In genomic region chr6:154529957-154530356, GRCh38 we compare ENCODE assay signal across 41 cellular contexts. TPM values are rescaled to one million over a fixed set of nuclear protein-coding genes. Genes with fewer than 3 reads are reported as not detected.
"Had no signal": no experiment of that assay in that cellular context is flagged by ENCODE, and none has a peak within 500 bp of the region (broad histone marks: within the 10 kb centered on the region; RNA-seq: fewer than 3 reads in every experiment).

No MANE protein-coding gene starts in this region.

- H3K36me3 ChIP-seq: adrenal gland, ascending aorta, brain microvascular endothelial cell, breast epithelium, cardiac muscle cell had no signal

- H3K9me3 Mint-ChIP-seq: activated naive CD4-positive, alpha-beta T cell treated with anti-CD3 and anti-CD28 coated beads for 36 hours; activated naive CD4-positive, alpha-beta T cell treated with anti-CD3 and anti-CD28 coated beads, Interleukin-2, amount 10 ng/mL, durations not matched to agents 7 days and 5 days; activated naive CD4-positive, alpha-beta T cell treated with anti-CD3 and anti-CD28 coated beads, Interleukin-2, amount 50 U/mL, for 24 hours; activated T-cell treated with anti-CD3 and anti-CD28 coated beads, Interleukin-2, amount 50 U/mL, for 24 hours; activated T-cell treated with anti-CD3 and anti-CD28 coated beads, Interleukin-2, amount 50 U/mL, for 4 hours; activated T-helper 17 cell treated with anti-CD3 and anti-CD28 coated beads, Interleukin-2, amount 50 U/mL, for 72 hours; activated T-helper 2 cell treated with anti-CD3 and anti-CD28 coated beads, Interferon-gamma antibody, Interleukin-2, Interleukin-4, amounts not matched to agents 10 μg/mL and 5 μg/mL and 100 μg/mL, durations not matched to agents 14 hours and 24 hours and 36 hours; central memory CD8-positive, alpha-beta T cell had no signal

- H3K27ac Mint-ChIP-seq: activated naive CD4-positive, alpha-beta T cell treated with anti-CD3 and anti-CD28 coated beads for 36 hours; activated naive CD4-positive, alpha-beta T cell treated with anti-CD3 and anti-CD28 coated beads, Interleukin-2, amount 10 ng/mL, durations not matched to agents 7 days and 5 days; activated naive CD4-positive, alpha-beta T cell treated with anti-CD3 and anti-CD28 coated beads, Interleukin-2, amount 50 U/mL, for 24 hours; activated naive CD4-positive, alpha-beta T cell treated with anti-CD3 and anti-CD28 coated beads, Interleukin-2, amount 50 U/mL, for 72 hours; activated naive CD8-positive, alpha-beta T cell; activated naive CD8-positive, alpha-beta T cell treated with anti-CD3 and anti-CD28 coated beads for 36 hours; activated naive CD8-positive, alpha-beta T cell treated with anti-CD3 and anti-CD28 coated beads, Interleukin-2, amount 10 ng/mL, durations not matched to agents 7 days and 5 days; activated naive CD8-positive, alpha-beta T cell treated with anti-CD3 and anti-CD28 coated beads, Interleukin-2, amount 50 U/mL, for 24 hours; activated T-cell treated with anti-CD3 and anti-CD28 coated beads, Interleukin-2, amount 50 U/mL, for 24 hours; activated T-cell treated with anti-CD3 and anti-CD28 coated beads, Interleukin-2, amount 50 U/mL, for 72 hours; activated T-helper 1 cell treated with anti-CD3 and anti-CD28 coated beads, Interleukin-12 subunit alpha, Interleukin-12 subunit beta, Interleukin-2, Interleukin-4 antibody, amounts not matched to agents 30 ng/mL and 10 ng/mL and 1 ng/mL, durations not matched to agents 14 hours and 24 hours and 36 hours; activated T-helper 17 cell treated with anti-CD3 and anti-CD28 coated beads, Interleukin-2, amount 50 U/mL, for 72 hours; activated T-helper 2 cell treated with anti-CD3 and anti-CD28 coated beads, Interferon-gamma antibody, Interleukin-2, Interleukin-4, amounts not matched to agents 10 μg/mL and 5 μg/mL and 100 μg/mL, durations not matched to agents 14 hours and 24 hours and 36 hours; brain had no signal

- H3K9me3 ChIP-seq: adrenal gland, ascending aorta, body of pancreas, breast epithelium had no signal

- H3K27ac ChIP-seq: adrenal gland, ascending aorta, body of pancreas, brain microvascular endothelial cell, breast epithelium, cardiac muscle cell had no signal

- FAIRE-seq: astrocyte, bronchial epithelial cell had no signal

- H3K36me3 Mint-ChIP-seq: activated naive CD4-positive, alpha-beta T cell treated with anti-CD3 and anti-CD28 coated beads, Interleukin-2, amount 10 ng/mL, durations not matched to agents 7 days and 5 days; activated naive CD4-positive, alpha-beta T cell treated with anti-CD3 and anti-CD28 coated beads, Interleukin-2, amount 50 U/mL, for 24 hours; activated naive CD4-positive, alpha-beta T cell treated with anti-CD3 and anti-CD28 coated beads, Interleukin-2, amount 50 U/mL, for 72 hours; activated naive CD8-positive, alpha-beta T cell; activated naive CD8-positive, alpha-beta T cell treated with anti-CD3 and anti-CD28 coated beads for 36 hours; activated naive CD8-positive, alpha-beta T cell treated with anti-CD3 and anti-CD28 coated beads, Interleukin-2, amount 10 ng/mL, durations not matched to agents 7 days and 5 days; brain had no signal

- H3K27me3 Mint-ChIP-seq: activated naive CD4-positive, alpha-beta T cell treated with anti-CD3 and anti-CD28 coated beads, Interleukin-2, amount 10 ng/mL, durations not matched to agents 7 days and 5 days; activated naive CD4-positive, alpha-beta T cell treated with anti-CD3 and anti-CD28 coated beads, Interleukin-2, amount 50 U/mL, for 24 hours; activated naive CD8-positive, alpha-beta T cell; activated naive CD8-positive, alpha-beta T cell treated with anti-CD3 and anti-CD28 coated beads for 36 hours; activated naive CD8-positive, alpha-beta T cell treated with anti-CD3 and anti-CD28 coated beads, Interleukin-2, amount 10 ng/mL, durations not matched to agents 7 days and 5 days; activated naive CD8-positive, alpha-beta T cell treated with anti-CD3 and anti-CD28 coated beads, Interleukin-2, amount 50 U/mL, for 24 hours; activated T-cell treated with anti-CD3 and anti-CD28 coated beads, Interleukin-2, amount 50 U/mL, for 24 hours; activated T-helper 17 cell treated with anti-CD3 and anti-CD28 coated beads, Interleukin-2, amount 50 U/mL, for 72 hours had no signal

- H3K4me3 Mint-ChIP-seq: activated naive CD4-positive, alpha-beta T cell treated with anti-CD3 and anti-CD28 coated beads for 36 hours; activated naive CD4-positive, alpha-beta T cell treated with anti-CD3 and anti-CD28 coated beads, Interleukin-2, amount 10 ng/mL, durations not matched to agents 7 days and 5 days; activated naive CD4-positive, alpha-beta T cell treated with anti-CD3 and anti-CD28 coated beads, Interleukin-2, amount 50 U/mL, for 24 hours; activated naive CD8-positive, alpha-beta T cell; activated naive CD8-positive, alpha-beta T cell treated with anti-CD3 and anti-CD28 coated beads for 36 hours; activated naive CD8-positive, alpha-beta T cell treated with anti-CD3 and anti-CD28 coated beads, Interleukin-2, amount 10 ng/mL, durations not matched to agents 7 days and 5 days; activated naive CD8-positive, alpha-beta T cell treated with anti-CD3 and anti-CD28 coated beads, Interleukin-2, amount 50 U/mL, for 24 hours; activated T-cell treated with anti-CD3 and anti-CD28 coated beads, Interleukin-2, amount 50 U/mL, for 24 hours; activated T-cell treated with anti-CD3 and anti-CD28 coated beads, Interleukin-2, amount 50 U/mL, for 4 hours; activated T-cell treated with anti-CD3 and anti-CD28 coated beads, Interleukin-2, amount 50 U/mL, for 72 hours; activated T-helper 1 cell treated with anti-CD3 and anti-CD28 coated beads, Interleukin-12 subunit alpha, Interleukin-12 subunit beta, Interleukin-2, Interleukin-4 antibody, amounts not matched to agents 30 ng/mL and 10 ng/mL and 1 ng/mL, durations not matched to agents 14 hours and 24 hours and 36 hours; activated T-helper 17 cell treated with anti-CD3 and anti-CD28 coated beads, Interleukin-2, amount 50 U/mL, for 72 hours; brain; central memory CD8-positive, alpha-beta T cell had no signal

- DNase-seq: activated effector memory CD4-positive, alpha-beta T cell treated with anti-CD3 and anti-CD28 coated beads, Interleukin-2, amount 50 U/mL, for 16 hours; activated effector memory CD4-positive, alpha-beta T cell treated with Interleukin-2 at 50 U/mL for 16 hours; activated gamma-delta T cell; activated gamma-delta T cell treated with Interleukin-2 at 50 U/mL for 16 hours; activated naive CD4-positive, alpha-beta T cell; activated naive CD4-positive, alpha-beta T cell treated with anti-CD3 and anti-CD28 coated beads for 36 hours; activated naive CD4-positive, alpha-beta T cell treated with anti-CD3 and anti-CD28 coated beads, Interleukin-2, amount 10 ng/mL, durations not matched to agents 7 days and 5 days; activated naive CD4-positive, alpha-beta T cell treated with anti-CD3 and anti-CD28 coated beads, Interleukin-2, amount 50 U/mL, for 16 hours; activated naive CD4-positive, alpha-beta T cell treated with Interleukin-2 at 50 U/mL for 16 hours; activated naive CD8-positive, alpha-beta T cell treated with anti-CD3 and anti-CD28 coated beads for 36 hours; activated naive CD8-positive, alpha-beta T cell treated with anti-CD3 and anti-CD28 coated beads, Interleukin-2, amount 10 ng/mL, durations not matched to agents 7 days and 5 days; activated naive CD8-positive, alpha-beta T cell treated with anti-CD3 and anti-CD28 coated beads, Interleukin-2, amount 50 U/mL, for 24 hours; activated T-cell treated with anti-CD3 and anti-CD28 coated beads for 4 hours; activated T-cell treated with anti-CD3 and anti-CD28 coated beads, Interleukin-2, amount 50 U/mL, for 1 hour; activated T-cell treated with anti-CD3 and anti-CD28 coated beads, Interleukin-2, amount 50 U/mL, for 24 hours; activated T-cell treated with anti-CD3 and anti-CD28 coated beads, Interleukin-2, amount 50 U/mL, for 4 hours; activated T-cell treated with anti-CD3 and anti-CD28 coated beads, Interleukin-2, amount 50 U/mL, for 48 hours; activated T-cell treated with anti-CD3 and anti-CD28 coated beads, Interleukin-2, amount 50 U/mL, for 72 hours; adrenal gland; amniotic stem cell; amygdala; anterior cingulate cortex; aorta; body of pancreas; brain microvascular endothelial cell; caudate nucleus; central memory CD4-positive, alpha-beta T cell; cerebellar nuclear complex had no signal

- H3K4me3 ChIP-seq: adrenal gland, ascending aorta, body of pancreas, breast epithelium, cardiac muscle cell had no signal

- ATAC-seq: activated naive CD4-positive, alpha-beta T cell treated with anti-CD3 and anti-CD28 coated beads, Interleukin-2, amount 50 U/mL, for 72 hours; activated naive CD8-positive, alpha-beta T cell treated with anti-CD3 and anti-CD28 coated beads, Interleukin-2, amount 50 U/mL, for 24 hours; activated T-cell treated with anti-CD3 and anti-CD28 coated beads, Interleukin-2, amount 50 U/mL, for 4 hours; activated T-cell treated with anti-CD3 and anti-CD28 coated beads, Interleukin-2, amount 50 U/mL, for 72 hours; activated T-helper 17 cell treated with anti-CD3 and anti-CD28 coated beads, Interleukin-2, amount 50 U/mL, for 72 hours; body of pancreas had no signal

- H3K27me3 ChIP-seq: adrenal gland, ascending aorta, body of pancreas, brain microvascular endothelial cell, breast epithelium, cardiac muscle cell had no signal

- H3K4me1 ChIP-seq: adrenal gland, ascending aorta, body of pancreas, breast epithelium had no signal

- H3K4me1 Mint-ChIP-seq: activated naive CD4-positive, alpha-beta T cell treated with anti-CD3 and anti-CD28 coated beads, Interleukin-2, amount 10 ng/mL, durations not matched to agents 7 days and 5 days; activated naive CD4-positive, alpha-beta T cell treated with anti-CD3 and anti-CD28 coated beads, Interleukin-2, amount 50 U/mL, for 24 hours; activated naive CD8-positive, alpha-beta T cell treated with anti-CD3 and anti-CD28 coated beads for 36 hours; activated naive CD8-positive, alpha-beta T cell treated with anti-CD3 and anti-CD28 coated beads, Interleukin-2, amount 50 U/mL, for 24 hours; activated T-helper 17 cell treated with anti-CD3 and anti-CD28 coated beads, Interleukin-2, amount 50 U/mL, for 72 hours; brain had no signal

RNA-seq across cellular contexts. Expression of gene CNKSR3, which starts 19.5 kb away (rescaled TPM):
- total RNA-seq: activated naive CD8-positive, alpha-beta T cell treated with anti-CD3 and anti-CD28 coated beads, Interleukin-2, amount 10 ng/mL, durations not matched to agents 7 days and 5 days; activated T-helper 1 cell treated with anti-CD3 and anti-CD28 coated beads, Interleukin-12 subunit alpha, Interleukin-12 subunit beta, Interleukin-2, Interleukin-4 antibody, amounts not matched to agents 30 ng/mL and 10 ng/mL and 1 ng/mL, durations not matched to agents 14 hours and 24 hours and 36 hours had no signal
